Comparison of ENCODE assay signal across 8 cellular contexts in genomic region chr11:73157141-73158010, GRCh38. TPM values are rescaled to one million over a fixed set of nuclear protein-coding genes. Genes with fewer than 3 reads are reported as not detected.
DNase-seq lines count a peak whose midpoint lies in the region; ATAC-seq and TF ChIP-seq lines count a peak whose summit lies in the region.

No MANE protein-coding gene starts in this region.

- TF ChIP-seq POLR2A in esophagus squamous epithelium (IDR thresholded peaks at IDR 0.05): no peak

- intact Hi-C loops in esophagus squamous epithelium (cut with DNase I): no loop called here
- intact Hi-C loops in posterior vena cava (cut with DNase I): no loop called here

- H3K4me3 ChIP-seq in AG09309 (ENCODE audit: control insufficient read depth, low read depth, low read length) (no peak overlapping the region; the same call in 1 of the 2 replicates), Karpas-422 (ENCODE audit: low read length) (peak overlapping the region; percentile 60), esophagus squamous epithelium (no peak overlapping the region)

- H3K36me3 ChIP-seq in Karpas-422 (ENCODE audit: insufficient read depth, low read length) (no peaks in the 10 kb centered on the region), esophagus squamous epithelium (no peaks in the 10 kb centered on the region)

- H3K27ac ChIP-seq in Karpas-422 (ENCODE audit: low read length): peak overlapping the region; percentile 99
- H3K27ac ChIP-seq in esophagus squamous epithelium: peak overlapping the region in 3 of 4 donors; percentile 2 to 63 (median 31)

- H4K20me1 ChIP-seq in Karpas-422 (ENCODE audit: insufficient read depth, low read depth, low read length): no peaks in the 10 kb centered on the region

- H3K9me2 ChIP-seq in Karpas-422 (replicated peaks; ENCODE audit: insufficient read depth, low read length): no peaks in the 10 kb centered on the region

- peak; percentile 33 for ATAC-seq in GM19025 (IDR thresholded peaks at IDR 0.05; ENCODE audit: low read depth, unreplicated experiment)
- ATAC-seq in HG03139 (IDR thresholded peaks at IDR 0.05; ENCODE audit: unreplicated experiment): no peak

- H3K27me3 ChIP-seq in Karpas-422 (ENCODE audit: low read length) (no peaks in the 10 kb centered on the region), esophagus squamous epithelium (no peaks in the 10 kb centered on the region)

- peaks cover 81% of the 10 kb centered on the region for H3K4me1 ChIP-seq in Karpas-422 (ENCODE audit: low read length)
- peaks cover 0 to 47% (median 16%) of the 10 kb centered on the region in 3 donors for H3K4me1 ChIP-seq in esophagus squamous epithelium

- H3K9me3 ChIP-seq in Karpas-422 (ENCODE audit: low read length) (no peaks in the 10 kb centered on the region), esophagus squamous epithelium (no peaks in the 10 kb centered on the region)

- H3K4me2 ChIP-seq in Karpas-422 (ENCODE audit: low read depth, low read length, poor library complexity, severe bottlenecking): peak overlapping the region; percentile 90

- peak; percentile 1 for TF ChIP-seq CTCF in AG09309 (IDR thresholded peaks at IDR 0.05; ENCODE audit: control insufficient read depth, insufficient read depth, low read depth, low read length, missing control alignments)
- TF ChIP-seq CTCF in esophagus squamous epithelium (IDR thresholded peaks at IDR 0.05): no peak

- DNase-seq in AG09309 (ENCODE audit: low read depth) (peak; percentile 50), Karpas-422 (peak; percentile 89), esophagus squamous epithelium (lab: John Stamatoyannopoulos, UW) (no peak), posterior vena cava (ENCODE audit: low spot score) (peak; percentile 82), superior temporal gyrus (ENCODE audit: extremely low spot score) (no peak), cerebellar nuclear complex (lab: John Stamatoyannopoulos, UW) (no peak)

- WGBS in esophagus squamous epithelium, 2 donors: 48 to 56% methylated on average over 4 to 5 of the region's 9 CpGs

- H2AFZ ChIP-seq in Karpas-422 (ENCODE audit: low read length): no peak overlapping the region

- peaks cover 7% of the 10 kb centered on the region; the same call in 1 of the 2 replicates for H3K79me2 ChIP-seq in Karpas-422 (ENCODE audit: low read length)

- H3K9ac ChIP-seq in Karpas-422 (ENCODE audit: low read length): peak overlapping the region; percentile 81

RNA-seq across cellular contexts. Expression of gene FCHSD2, which starts 15.3 kb away (rescaled TPM):
- total RNA-seq in Karpas-422 (2014; rRNA removed; shearing (Covaris generic); ENCODE audit: low replicate concordance): 41.1 and 48.2 TPM in 2 replicates
- total RNA-seq in esophagus squamous epithelium (10 to 100 TPM in 1 of 4 donors, 1 to 10 TPM in 3; 4.1 to 12.8 (median 6.8) TPM), posterior vena cava (10 to 100 TPM; 55.6 to 62.1 TPM)

Comparison
In these comparisons a context has a peak if more than half of its experiments do, and no peak if none do; other contexts are left out.
1. DNase-seq: peak in AG09309 (single experiment), Karpas-422 (single experiment) and posterior vena cava (single experiment); none in esophagus squamous epithelium (single experiment), superior temporal gyrus (single experiment) and cerebellar nuclear complex (0 of 2).